In the genomic region with DNA sequence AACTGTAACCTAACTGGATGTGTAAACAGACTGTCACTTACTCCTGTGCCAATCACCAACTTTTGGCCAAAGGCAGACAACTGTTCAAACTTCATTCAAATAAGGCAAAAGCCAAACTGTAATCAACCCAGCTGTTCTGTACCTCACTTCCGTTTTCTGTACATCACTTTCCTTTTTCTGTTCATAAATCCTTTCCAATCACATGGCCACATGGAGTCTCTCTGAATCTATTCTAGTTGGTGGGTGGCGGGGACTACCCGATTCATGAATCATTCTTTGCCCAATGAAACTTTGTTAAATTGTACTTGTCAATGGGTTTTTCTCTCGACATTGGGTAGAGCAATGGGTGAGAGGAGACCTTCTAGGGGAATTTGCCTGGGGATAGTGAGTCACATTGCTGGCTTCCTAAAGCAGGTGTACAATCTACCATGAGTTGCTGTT, we compare ENCODE assay signal across 9 cellular contexts.
DNase-seq lines count a peak whose midpoint lies in the region; ATAC-seq and TF ChIP-seq lines count a peak whose summit lies in the region.
"Had no signal": no experiment of that assay in that cellular context is flagged by ENCODE, and none has a peak within 500 bp of the region (broad histone marks: within the 10 kb centered on the region; RNA-seq: fewer than 3 reads in every experiment).

No MANE protein-coding gene starts in this region.

- H3K27ac ChIP-seq in heart left ventricle, result peak overlapping the region in 6 of 12 donors; percentile 11 to 55 (median 34)
- H3K27ac ChIP-seq: thoracic aorta had no signal

- H3K4me1 Mint-ChIP-seq in brain (peaks cover 66% of the 10 kb centered on the region), natural killer cell (no peaks in the 10 kb centered on the region)
- H3K4me1 Mint-ChIP-seq in stimulated activated naive CD8-positive, alpha-beta T cell treated with anti-CD3 and anti-CD28 coated beads, Interleukin-15, Interleukin-2, amounts not matched to agents 100 ng/mL and 50 ng/mL, for 24 hours (ENCODE audit: low read depth), result peaks cover 46% of the 10 kb centered on the region

- H3K27me3 Mint-ChIP-seq in brain, result peaks cover 4% of the 10 kb centered on the region
- H3K27me3 Mint-ChIP-seq in stimulated activated naive CD8-positive, alpha-beta T cell treated with anti-CD3 and anti-CD28 coated beads, Interleukin-15, Interleukin-2, amounts not matched to agents 100 ng/mL and 50 ng/mL, for 24 hours, result peaks cover 2% of the 10 kb centered on the region
- H3K27me3 Mint-ChIP-seq in natural killer cell (ENCODE audit: low read depth in 2 of 2), result no peaks in the 10 kb centered on the region

- 95 to 99% (median 97%) methylated on average over 4 of the region's 4 CpGs for WGBS in heart left ventricle, 4 donors

- H3K27ac Mint-ChIP-seq in brain, result peak overlapping the region in 3 of 5 experiments; percentile 24 to 78 (median 39)
- H3K27ac Mint-ChIP-seq in stimulated activated naive CD8-positive, alpha-beta T cell treated with anti-CD3 and anti-CD28 coated beads, Interleukin-15, Interleukin-2, amounts not matched to agents 100 ng/mL and 50 ng/mL, for 24 hours, result peak overlapping the region; percentile 67
- no peak overlapping the region for H3K27ac Mint-ChIP-seq in natural killer cell

- H3K9me3 Mint-ChIP-seq in brain (no peaks in the 10 kb centered on the region), natural killer cell (peaks cover 0 to 2% of the 10 kb centered on the region in 2 donors)
- peaks cover 4% of the 10 kb centered on the region for H3K9me3 Mint-ChIP-seq in stimulated activated naive CD8-positive, alpha-beta T cell treated with anti-CD3 and anti-CD28 coated beads, Interleukin-15, Interleukin-2, amounts not matched to agents 100 ng/mL and 50 ng/mL, for 24 hours

- no peaks in the 10 kb centered on the region for H3K9me3 ChIP-seq in heart left ventricle
- H3K9me3 ChIP-seq: thoracic aorta had no signal

- TF ChIP-seq CTCF in brain (conservative IDR thresholded peaks at IDR 0.05), result no peak
- TF ChIP-seq CTCF in natural killer cell (IDR thresholded peaks at IDR 0.05), result no peak
- TF ChIP-seq CTCF in heart left ventricle (IDR thresholded peaks at IDR 0.05), result no peak

- peaks cover 0 to 66% (median 28%) of the 10 kb centered on the region in 12 donors for H3K4me1 ChIP-seq in heart left ventricle

- peak; percentile 81 for DNase-seq in activated effector memory CD4-positive, alpha-beta T cell treated with anti-CD3 and anti-CD28 coated beads, Interleukin-2, amount 50 U/mL, for 16 hours
- DNase-seq in activated effector memory CD4-positive, alpha-beta T cell treated with Interleukin-2 at 50 U/mL for 16 hours, result no peak
- no peak for DNase-seq in natural killer cell
- no peak for DNase-seq in amniotic stem cell (lab: John Stamatoyannopoulos, UW)
- no peak for DNase-seq in heart left ventricle

- H3K36me3 Mint-ChIP-seq in brain (no peaks in the 10 kb centered on the region), natural killer cell (no peaks in the 10 kb centered on the region)
- no peaks in the 10 kb centered on the region for H3K36me3 Mint-ChIP-seq in stimulated activated naive CD8-positive, alpha-beta T cell treated with anti-CD3 and anti-CD28 coated beads, Interleukin-15, Interleukin-2, amounts not matched to agents 100 ng/mL and 50 ng/mL, for 24 hours (ENCODE audit: low read depth)

- H3K4me3 ChIP-seq in heart left ventricle, result no peak overlapping the region
- H3K4me3 ChIP-seq: thoracic aorta had no signal

- TF ChIP-seq POLR2A in heart left ventricle (IDR thresholded peaks at IDR 0.05), result no peak

- ATAC-seq in HG03442 (IDR thresholded peaks at IDR 0.05; ENCODE audit: unreplicated experiment), result peak; percentile 69
- no peak for ATAC-seq in natural killer cell
- no peak for ATAC-seq in heart left ventricle

- no peaks in the 10 kb centered on the region for H3K27me3 ChIP-seq in heart left ventricle

- no peaks in the 10 kb centered on the region for H3K36me3 ChIP-seq in heart left ventricle
- H3K36me3 ChIP-seq: thoracic aorta had no signal

- H3K4me3 Mint-ChIP-seq in brain (no peak overlapping the region), natural killer cell (no peak overlapping the region)
- H3K4me3 Mint-ChIP-seq in stimulated activated naive CD8-positive, alpha-beta T cell treated with anti-CD3 and anti-CD28 coated beads, Interleukin-15, Interleukin-2, amounts not matched to agents 100 ng/mL and 50 ng/mL, for 24 hours, result peak overlapping the region; percentile 39

- intact Hi-C loops in natural killer cell (cut with micrococcal nuclease), result no loop called here
- intact Hi-C loops in heart left ventricle (cut with DNase I), result loop anchor here in 4 of 10 donors (5.0 to 10.0 kb wide), 2 partner anchors 38 to 85 kb away; no protein-coding TSS in a partner anchor

Comparison
In these comparisons a context has a peak if more than half of its experiments do, and no peak if none do; other contexts are left out.
1. H3K27ac Mint-ChIP-seq: peak in brain (3 of 5) and stimulated activated naive CD8-positive, alpha-beta T cell treated with anti-CD3 and anti-CD28 coated beads, Interleukin-15, Interleukin-2, amounts not matched to agents 100 ng/mL and 50 ng/mL, for 24 hours (single experiment); none in natural killer cell (0 of 2).